In genomic region chr17:61536417-61536955, GRCh38 we compare ENCODE assay signal across 14 cellular contexts. TPM values are rescaled to one million over a fixed set of nuclear protein-coding genes. Genes with fewer than 3 reads are reported as not detected.
DNase-seq lines count a peak whose midpoint lies in the region; ATAC-seq and TF ChIP-seq lines count a peak whose summit lies in the region.
"Had no signal": no experiment of that assay in that cellular context is flagged by ENCODE, and none has a peak within 500 bp of the region (broad histone marks: within the 10 kb centered on the region; RNA-seq: fewer than 3 reads in every experiment).

No MANE protein-coding gene starts in this region.

- H3K27me3 ChIP-seq in osteoblast (ENCODE audit: insufficient read depth, low read length), result no peaks in the 10 kb centered on the region
- H3K27me3 ChIP-seq: esophagus muscularis mucosa had no signal

- H3K79me2 ChIP-seq in osteoblast (ENCODE audit: insufficient read depth, low read length), result no peaks in the 10 kb centered on the region

- H3K4me1 ChIP-seq in osteoblast (ENCODE audit: insufficient read depth, low read length), result no peaks in the 10 kb centered on the region
- H3K4me1 ChIP-seq: esophagus muscularis mucosa had no signal

- CTCF ChIA-PET in activated CD4-positive, alpha-beta memory T cell treated with anti-CD3 and anti-CD28 coated beads, Interleukin-2, amount 10 ng/mL, durations not matched to agents 7 days and 5 days (lab: Charles Lee), result no interaction called here

- no peaks in the 10 kb centered on the region for H3K36me3 ChIP-seq in osteoblast (ENCODE audit: insufficient read depth, low read length)
- H3K36me3 ChIP-seq: esophagus muscularis mucosa had no signal

- H3K4me3 Mint-ChIP-seq in activated CD4-positive, alpha-beta memory T cell treated with anti-CD3 and anti-CD28 coated beads, Interleukin-2, amount 10 ng/mL, durations not matched to agents 7 days and 5 days, result no peak overlapping the region
- H3K4me3 Mint-ChIP-seq: activated naive CD8-positive, alpha-beta T cell; mesothelial cell of epicardium had no signal

- DNase-seq in Daoy (ENCODE audit: low read depth) (peak; percentile 29), M059J (ENCODE audit: low read depth) (peak; percentile 16), coronary artery (ENCODE audit: low spot score) (no peak), osteoblast (ENCODE audit: insufficient read length, low spot score, missing footprints) (no peak), left ventricle myocardium superior (no peak), NCI-H1694 (lab: John Stamatoyannopoulos, UW) (no peak)
- DNase-seq in activated CD4-positive, alpha-beta memory T cell treated with anti-CD3 and anti-CD28 coated beads, Interleukin-2, amount 10 ng/mL, durations not matched to agents 7 days and 5 days, result no peak
- DNase-seq: NCI-H1048, nucleus accumbens had no signal

- POLR2A ChIA-PET in activated CD4-positive, alpha-beta memory T cell treated with anti-CD3 and anti-CD28 coated beads, Interleukin-2, amount 10 ng/mL, durations not matched to agents 7 days and 5 days (lab: Charles Lee), result no interaction called here

- no peaks in the 10 kb centered on the region for H3K4me1 Mint-ChIP-seq in activated CD4-positive, alpha-beta memory T cell treated with anti-CD3 and anti-CD28 coated beads, Interleukin-2, amount 10 ng/mL, durations not matched to agents 7 days and 5 days

- intact Hi-C loops in left ventricle myocardium superior (cut with micrococcal nuclease), result no loop called here

- H3K27ac Mint-ChIP-seq in activated CD4-positive, alpha-beta memory T cell treated with anti-CD3 and anti-CD28 coated beads, Interleukin-2, amount 10 ng/mL, durations not matched to agents 7 days and 5 days, result no peak overlapping the region
- H3K27ac Mint-ChIP-seq: activated naive CD8-positive, alpha-beta T cell; mesothelial cell of epicardium had no signal

- H3K36me3 Mint-ChIP-seq in activated CD4-positive, alpha-beta memory T cell treated with anti-CD3 and anti-CD28 coated beads, Interleukin-2, amount 10 ng/mL, durations not matched to agents 7 days and 5 days (ENCODE audit: low read depth), result no peaks in the 10 kb centered on the region
- H3K36me3 Mint-ChIP-seq: activated naive CD8-positive, alpha-beta T cell had no signal

- peaks cover 11% of the 10 kb centered on the region for H3K27me3 Mint-ChIP-seq in activated CD4-positive, alpha-beta memory T cell treated with anti-CD3 and anti-CD28 coated beads, Interleukin-2, amount 10 ng/mL, durations not matched to agents 7 days and 5 days

- peak overlapping the region; percentile 37 for H3K4me3 ChIP-seq in coronary artery
- H3K4me3 ChIP-seq in osteoblast (ENCODE audit: insufficient read depth, low read length), result peak overlapping the region; percentile 71

- H3K9me3 ChIP-seq in osteoblast (ENCODE audit: low read depth, low read length), result no peaks in the 10 kb centered on the region

- TF ChIP-seq CTCF in coronary artery (IDR thresholded peaks at IDR 0.05), result no peak
- no peak for TF ChIP-seq CTCF in osteoblast (IDR thresholded peaks at IDR 0.05; ENCODE audit: extremely low read depth, low read depth, low read length)

- no peak for ATAC-seq in left ventricle myocardium superior

- H3K27ac ChIP-seq in coronary artery, result no peak overlapping the region
- no peak overlapping the region for H3K27ac ChIP-seq in osteoblast (ENCODE audit: low read depth, low read length)
- H3K27ac ChIP-seq: esophagus muscularis mucosa, RWPE1 had no signal

- peak overlapping the region; percentile 93 for H3K4me2 ChIP-seq in osteoblast (ENCODE audit: insufficient read depth, low read length)

- peaks cover 2% of the 10 kb centered on the region for H3K9me3 Mint-ChIP-seq in activated CD4-positive, alpha-beta memory T cell treated with anti-CD3 and anti-CD28 coated beads, Interleukin-2, amount 10 ng/mL, durations not matched to agents 7 days and 5 days

- no peaks in the 10 kb centered on the region for H4K20me1 ChIP-seq in osteoblast (ENCODE audit: insufficient read depth, low read length)

- peak overlapping the region; percentile 83 for H2AFZ ChIP-seq in osteoblast (ENCODE audit: low read length)

RNA-seq across cellular contexts. Expression of gene NACA2, which starts 54.5 kb away (rescaled TPM):
- not detected in 2 replicates for total RNA-seq in Daoy (2014; rRNA removed; shearing (Covaris generic))
- total RNA-seq in M059J (2014; rRNA removed; shearing (Covaris generic)), result not detected in 2 replicates
- total RNA-seq in osteoblast (under 0.01 TPM in 1 of 2 replicates, not detected in the other), left ventricle myocardium superior (not detected)
- total RNA-seq in activated CD4-positive, alpha-beta memory T cell treated with anti-CD3 and anti-CD28 coated beads, Interleukin-2, amount 10 ng/mL, durations not matched to agents 7 days and 5 days, result not detected
- total RNA-seq: chondrocyte, esophagus muscularis mucosa, mesothelial cell of epicardium had no signal

Comparison
In these comparisons a context has a peak if more than half of its experiments do, and no peak if none do; other contexts are left out.
1. DNase-seq: peak in Daoy (single experiment) and M059J (single experiment); none in coronary artery (single experiment), osteoblast (single experiment), left ventricle myocardium superior (single experiment), activated CD4-positive, alpha-beta memory T cell treated with anti-CD3 and anti-CD28 coated beads, Interleukin-2, amount 10 ng/mL, durations not matched to agents 7 days and 5 days (single experiment) and NCI-H1694 (single experiment).